Comparison of ENCODE assay signal across 1 cellular context in genomic region chr19:531009-531752, GRCh38.
TF ChIP-seq lines count a peak whose summit lies in the region.

No MANE protein-coding gene starts in this region.

TF ChIP-seq in endothelial cell of umbilical vein, 7 proteins besides CTCF, POLR2A, EP300 and RAD21:
- TF ChIP-seq MAX (IDR thresholded peaks at IDR 0.05; ENCODE audit: insufficient read depth, insufficient read length) (no peak), FOS (IDR thresholded peaks at IDR 0.05; ENCODE audit: borderline replicate concordance, insufficient read depth, low read length) (no peak), POLR2AphosphoS5 (IDR thresholded peaks at IDR 0.05; ENCODE audit: insufficient read depth, low read depth, low read length) (no peak), MYC (IDR thresholded peaks at IDR 0.05; ENCODE audit: low read depth, low read length) (no peak), GATA2 (IDR thresholded peaks at IDR 0.05; ENCODE audit: insufficient read depth, insufficient read length, low read depth, low read length) (no peak), JUN (IDR thresholded peaks at IDR 0.05; ENCODE audit: borderline replicate concordance, insufficient read depth, insufficient read length, low read depth) (no peak), EZH2 (IDR thresholded peaks at IDR 0.05; ENCODE audit: borderline replicate concordance, low read depth, low read length, severe bottlenecking) (no peak)
